In genomic region chr12:76588881-76589565, GRCh38 we compare ENCODE assay signal across 10 cellular contexts. TPM values are rescaled to one million over a fixed set of nuclear protein-coding genes. Genes with fewer than 3 reads are reported as not detected.
DNase-seq lines count a peak whose midpoint lies in the region; TF ChIP-seq lines count a peak whose summit lies in the region.
"Had no signal": no experiment of that assay in that cellular context is flagged by ENCODE, and none has a peak within 500 bp of the region (broad histone marks: within the 10 kb centered on the region; RNA-seq: fewer than 3 reads in every experiment).

No MANE protein-coding gene starts in this region.

- peak overlapping the region in 10 of 11 experiments; percentile 24 to 93 (median 68); a peak in 19 of 22 replicates for H3K27ac ChIP-seq in BLaER1 treated with 17β-estradiol and CSF1 and Interleukin-3, amounts not matched to agents 10 nM and 100 nM
- H3K27ac ChIP-seq in osteoblast (ENCODE audit: low read depth, low read length) (peak overlapping the region; percentile 82), SJCRH30 (no peak overlapping the region)
- H3K27ac ChIP-seq: WERI-Rb-1 had no signal

- H2AFZ ChIP-seq in osteoblast (ENCODE audit: low read length), result no peak overlapping the region

- H3K27me3 ChIP-seq in BLaER1 treated with 17β-estradiol and CSF1 and Interleukin-3, amounts not matched to agents 10 nM and 100 nM, result no peaks in the 10 kb centered on the region
- H3K27me3 ChIP-seq in MG63 (no peaks in the 10 kb centered on the region), osteoblast (ENCODE audit: insufficient read depth, low read length) (no peaks in the 10 kb centered on the region), SJCRH30 (no peaks in the 10 kb centered on the region)
- H3K27me3 ChIP-seq: sigmoid colon had no signal

- DNase-seq in MG63, result peak; percentile 5
- peak; percentile 89 to 91 for DNase-seq in cardiac fibroblast (ENCODE audit: low read depth in 2 of 2)
- no peak for DNase-seq in osteoblast (ENCODE audit: insufficient read length, low spot score, missing footprints)
- DNase-seq in NCI-H526 treated with DMSO at 0.1 percent for 48 hours (lab: John Stamatoyannopoulos, UW), result no peak
- DNase-seq in HT-29 (ENCODE audit: low spot score), result no peak
- no peak for DNase-seq in SJCRH30
- DNase-seq in cerebellum (ENCODE audit: low spot score), result no peak
- DNase-seq: sigmoid colon, WERI-Rb-1 had no signal

- H3K79me2 ChIP-seq in osteoblast (ENCODE audit: insufficient read depth, low read length), result no peaks in the 10 kb centered on the region

- no peak overlapping the region for H3K4me3 ChIP-seq in BLaER1 treated with 17β-estradiol and CSF1 and Interleukin-3, amounts not matched to agents 10 nM and 100 nM
- H3K4me3 ChIP-seq in MG63, result no peak overlapping the region
- no peak overlapping the region for H3K4me3 ChIP-seq in cardiac fibroblast (replicated peaks in 1 of 2; ENCODE audit: low read depth in 2 of 2, low read length in 2 of 2)
- H3K4me3 ChIP-seq in osteoblast (ENCODE audit: insufficient read depth, low read length), result no peak overlapping the region
- no peak overlapping the region for H3K4me3 ChIP-seq in SJCRH30
- H3K4me3 ChIP-seq: sigmoid colon had no signal

- peaks cover 9 to 25% (median 14%) of the 10 kb centered on the region in 11 experiments; a peak in 15 of 22 replicates for H3K9me3 ChIP-seq in BLaER1 treated with 17β-estradiol and CSF1 and Interleukin-3, amounts not matched to agents 10 nM and 100 nM (replicated peaks in 1 of 11)
- no peaks in the 10 kb centered on the region; the same call in 1 of the 2 replicates for H3K9me3 ChIP-seq in MG63
- no peaks in the 10 kb centered on the region for H3K9me3 ChIP-seq in osteoblast (ENCODE audit: low read depth, low read length)
- H3K9me3 ChIP-seq in SJCRH30 (replicated peaks), result no peaks in the 10 kb centered on the region
- H3K9me3 ChIP-seq: sigmoid colon had no signal

- peak overlapping the region in 7 of 11 experiments; percentile 40 to 72 (median 61); a peak in 15 of 22 replicates for H3K4me2 ChIP-seq in BLaER1 treated with 17β-estradiol and CSF1 and Interleukin-3, amounts not matched to agents 10 nM and 100 nM
- no peak overlapping the region for H3K4me2 ChIP-seq in osteoblast (ENCODE audit: insufficient read depth, low read length)

- peak overlapping the region in 7 of 11 experiments; percentile 35 to 78 (median 66); a peak in 13 of 22 replicates for H3K9ac ChIP-seq in BLaER1 treated with 17β-estradiol and CSF1 and Interleukin-3, amounts not matched to agents 10 nM and 100 nM

- no peaks in the 10 kb centered on the region; a peak in 1 of 22 replicates for H3K36me3 ChIP-seq in BLaER1 treated with 17β-estradiol and CSF1 and Interleukin-3, amounts not matched to agents 10 nM and 100 nM
- H3K36me3 ChIP-seq in MG63 (no peaks in the 10 kb centered on the region), osteoblast (ENCODE audit: insufficient read depth, low read length) (no peaks in the 10 kb centered on the region), SJCRH30 (no peaks in the 10 kb centered on the region)
- H3K36me3 ChIP-seq: sigmoid colon, WERI-Rb-1 had no signal

- no peaks in the 10 kb centered on the region for H4K20me1 ChIP-seq in BLaER1 treated with 17β-estradiol and CSF1 and Interleukin-3, amounts not matched to agents 10 nM and 100 nM
- H4K20me1 ChIP-seq in osteoblast (ENCODE audit: insufficient read depth, low read length), result no peaks in the 10 kb centered on the region

- H3K4me1 ChIP-seq in BLaER1 treated with 17β-estradiol and CSF1 and Interleukin-3, amounts not matched to agents 10 nM and 100 nM, result peaks cover 0 to 68% (median 21%) of the 10 kb centered on the region in 10 experiments; a peak in 14 of 20 replicates
- H3K4me1 ChIP-seq in osteoblast (ENCODE audit: insufficient read depth, low read length) (peaks cover 28% of the 10 kb centered on the region), SJCRH30 (no peaks in the 10 kb centered on the region)
- H3K4me1 ChIP-seq: sigmoid colon had no signal

- TF ChIP-seq CTCF in cardiac fibroblast (IDR thresholded peaks at IDR 0.05; ENCODE audit: low read depth, low read length) (no peak), osteoblast (IDR thresholded peaks at IDR 0.05; ENCODE audit: extremely low read depth, low read depth, low read length) (no peak)

RNA-seq across cellular contexts. Expression of gene OSBPL8, which starts 29.5 kb away (rescaled TPM):
- total RNA-seq in MG63 (2014; rRNA removed; shearing (Covaris generic); ENCODE audit: low replicate concordance), result 43.7 and 71.7 TPM in 2 replicates
- total RNA-seq in osteoblast, result 193 and 204 TPM in 2 replicates
- total RNA-seq in HT-29 (2014; rRNA removed; shearing (Covaris generic)), result 49.1 and 51.0 TPM in 2 replicates
- 54.7 and 64.0 TPM in 2 replicates for total RNA-seq in SJCRH30 (2014; rRNA removed; shearing (Covaris generic))
- total RNA-seq in cerebellum, result 124 TPM

Comparison
In these comparisons a context has a peak if more than half of its experiments do, and no peak if none do; other contexts are left out.
1. DNase-seq: peak in MG63 (single experiment) and cardiac fibroblast (2 of 2); none in osteoblast (single experiment), NCI-H526 treated with DMSO at 0.1 percent for 48 hours (single experiment), HT-29 (single experiment), SJCRH30 (0 of 2) and cerebellum (single experiment).